12 cellular contexts compared by ENCODE assay signal in the genomic region with DNA sequence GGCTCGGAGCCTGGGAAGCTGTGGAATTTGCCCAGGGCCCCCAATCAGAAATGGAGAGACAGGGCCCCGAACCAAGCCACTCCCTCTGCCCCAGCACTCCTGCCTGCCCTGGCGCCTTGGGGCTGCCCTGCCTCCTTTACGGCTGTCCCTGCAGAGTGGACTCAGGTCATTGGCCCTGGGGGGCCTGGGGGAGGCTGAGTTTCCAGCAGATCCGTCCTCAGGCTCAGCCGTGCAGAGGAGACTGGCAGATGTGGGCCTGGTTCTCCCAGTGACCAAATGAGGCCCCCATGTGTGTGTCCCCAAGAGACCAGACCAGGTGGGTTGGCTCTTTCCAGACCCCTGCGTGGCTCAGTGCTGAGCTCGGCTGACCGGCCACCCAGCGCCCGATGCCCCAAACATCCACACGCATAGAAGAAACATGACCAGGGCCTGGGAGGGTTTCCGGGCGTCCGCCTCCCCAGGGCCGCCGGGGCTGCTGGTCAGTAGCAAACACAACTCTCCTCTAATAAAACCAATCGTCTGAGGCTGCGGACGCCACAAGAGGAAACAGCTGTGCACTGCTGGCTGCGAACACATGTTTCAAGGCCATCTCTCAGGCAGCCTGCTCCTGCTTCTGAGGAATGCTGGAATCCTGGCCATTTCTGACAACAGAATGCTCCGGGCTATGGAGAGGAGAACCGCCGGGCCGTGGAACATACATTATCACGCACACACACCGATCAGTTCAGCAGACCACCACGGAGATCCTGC. TPM values are rescaled to one million over a fixed set of nuclear protein-coding genes. Genes with fewer than 3 reads are reported as not detected.
DNase-seq lines count a peak whose midpoint lies in the region; ATAC-seq and TF ChIP-seq lines count a peak whose summit lies in the region.
"Had no signal": no experiment of that assay in that cellular context is flagged by ENCODE, and none has a peak within 500 bp of the region (broad histone marks: within the 10 kb centered on the region; RNA-seq: fewer than 3 reads in every experiment).

No MANE protein-coding gene starts in this region.

- no peaks in the 10 kb centered on the region for H3K79me2 ChIP-seq in trophoblast cell (ENCODE audit: control insufficient read depth, insufficient read depth, low read length, poor library complexity)

- no peak overlapping the region for H3K4ac ChIP-seq in trophoblast cell (ENCODE audit: low read depth, low read length)

- no peak for ATAC-seq in GM21825 (IDR thresholded peaks at IDR 0.05; ENCODE audit: unreplicated experiment)

- WGBS in trophoblast cell (ENCODE audit: extremely low coverage, insufficient coverage, insufficient read length), result no CpG with 5 or more reads among the region's 28 CpGs

- no peak overlapping the region for H2BK120ac ChIP-seq in trophoblast cell (ENCODE audit: insufficient read depth, low read length, poor library complexity)

- peaks cover 23 to 33% (median 25%) of the 10 kb centered on the region in 7 donors for H3K9me3 Mint-ChIP-seq in CD14-positive monocyte

- peak overlapping the region; percentile 16 for H4K8ac ChIP-seq in trophoblast cell (ENCODE audit: low read depth, low read length)

- H3K4me1 ChIP-seq in SJCRH30 (peaks cover 33% of the 10 kb centered on the region), trophoblast cell (ENCODE audit: control insufficient read depth in 1 of 2, insufficient read depth in 2 of 2, low read length in 2 of 2) (peaks cover 31 to 35% of the 10 kb centered on the region in 2 experiments)

- H3K27me3 ChIP-seq in SJCRH30, result no peaks in the 10 kb centered on the region
- no peaks in the 10 kb centered on the region for H3K27me3 ChIP-seq in trophoblast cell (ENCODE audit: insufficient read depth, low read length)

- peak overlapping the region; percentile 18 for H2BK5ac ChIP-seq in trophoblast cell (ENCODE audit: low read depth, low read length, poor library complexity)

- peak overlapping the region; percentile 87 for H3K27ac ChIP-seq in SJCRH30
- peak overlapping the region; percentile 11 for H3K27ac ChIP-seq in trophoblast cell (ENCODE audit: low read depth, low read length)
- H3K27ac ChIP-seq: SK-N-MC had no signal

- no peak overlapping the region for H4K12ac ChIP-seq in trophoblast cell (ENCODE audit: low read depth, low read length)

- H3K14ac ChIP-seq in trophoblast cell (ENCODE audit: low read length), result no peak overlapping the region

- peaks cover 18% of the 10 kb centered on the region for H3K4me1 Mint-ChIP-seq in CD14-positive monocyte

- H3K27me3 Mint-ChIP-seq in CD14-positive monocyte (ENCODE audit: low read depth in 3 of 3), result peaks cover 2 to 21% (median 10%) of the 10 kb centered on the region in 3 donors
- H3K27me3 Mint-ChIP-seq: activated CD4-positive, alpha-beta memory T cell treated with anti-CD3 and anti-CD28 coated beads, Interleukin-2, amount 10 ng/mL, durations not matched to agents 7 days and 5 days had no signal

- H3K23ac ChIP-seq in trophoblast cell (ENCODE audit: low read length), result no peak overlapping the region

- no peaks in the 10 kb centered on the region for H3K9me3 ChIP-seq in SJCRH30 (replicated peaks)
- H3K9me3 ChIP-seq in trophoblast cell (ENCODE audit: insufficient read depth, low read depth, low read length), result peaks cover 16% of the 10 kb centered on the region

- H3K4me2 ChIP-seq in trophoblast cell (ENCODE audit: low read length), result no peak overlapping the region

- intact Hi-C loops in CD14-positive monocyte (cut with micrococcal nuclease) (no loop called here), cardiac septum (cut with DNase I) (no loop called here)

- in situ Hi-C loops in GM13976 (cut with MboI; ENCODE audit: low sequenced_read_pairs, unreplicated experiment), result no loop called here

- no peak overlapping the region for H2AFZ ChIP-seq in trophoblast cell (ENCODE audit: insufficient read depth, low read length, poor library complexity)

- H3K36me3 ChIP-seq in SJCRH30 (no peaks in the 10 kb centered on the region), trophoblast cell (ENCODE audit: control insufficient read depth in 1 of 2, insufficient read depth in 2 of 2, low read length in 2 of 2) (no peaks in the 10 kb centered on the region)

- no peak overlapping the region for H3K9ac ChIP-seq in trophoblast cell (ENCODE audit: low read length)

- peaks cover 14% of the 10 kb centered on the region for H3K79me1 ChIP-seq in trophoblast cell (ENCODE audit: low read length)

- no peak for TF ChIP-seq CTCF in CD14-positive monocyte (IDR thresholded peaks at IDR 0.05)
- no peak for TF ChIP-seq CTCF in GM13976 (IDR thresholded peaks at IDR 0.05; ENCODE audit: borderline replicate concordance, control extremely low read depth, extremely low read depth, insufficient read depth, missing control alignments)

- peak overlapping the region; percentile 44 for H3K4me3 ChIP-seq in SJCRH30
- H3K4me3 ChIP-seq in trophoblast cell (ENCODE audit: low read depth, low read length), result no peak overlapping the region
- H3K4me3 ChIP-seq: SK-N-MC had no signal

- H2BK12ac ChIP-seq in trophoblast cell (ENCODE audit: low read length), result no peak overlapping the region

- DNase-seq in CD14-positive monocyte (ENCODE audit: low spot score), result peak; percentile 39
- DNase-seq in SJCRH30, result peak; percentile 82 to 86
- peak; percentile 74 for DNase-seq in cardiac septum (ENCODE audit: low spot score)
- peak; percentile 7 to 65 for DNase-seq in trophoblast cell
- DNase-seq in COR-L47 (lab: John Stamatoyannopoulos, UW), result no peak
- no peak for DNase-seq in NK-92 (lab: John Stamatoyannopoulos, UW; ENCODE audit: unreplicated experiment)
- no peak for DNase-seq in GM13976 (ENCODE audit: low spot score)
- DNase-seq: activated CD4-positive, alpha-beta memory T cell treated with anti-CD3 and anti-CD28 coated beads, Interleukin-2, amount 10 ng/mL, durations not matched to agents 7 days and 5 days; erythroblast; Karpas-422 had no signal

- no peak overlapping the region for H2AK5ac ChIP-seq in trophoblast cell (ENCODE audit: low read length)

- no peak overlapping the region for H3K4me3 Mint-ChIP-seq in CD14-positive monocyte
- H3K4me3 Mint-ChIP-seq: activated CD4-positive, alpha-beta memory T cell treated with anti-CD3 and anti-CD28 coated beads, Interleukin-2, amount 10 ng/mL, durations not matched to agents 7 days and 5 days had no signal

- H3K36me3 Mint-ChIP-seq in CD14-positive monocyte, result peaks cover 6 to 14% of the 10 kb centered on the region in 2 donors

- peak overlapping the region; percentile 33 for H4K91ac ChIP-seq in trophoblast cell (ENCODE audit: low read depth, low read length)

- no peak overlapping the region for H3K18ac ChIP-seq in trophoblast cell (ENCODE audit: low read length)

- H3K27ac Mint-ChIP-seq in CD14-positive monocyte, result peak overlapping the region in 1 of 7 donors; percentile 77
- H3K27ac Mint-ChIP-seq: activated CD4-positive, alpha-beta memory T cell treated with anti-CD3 and anti-CD28 coated beads, Interleukin-2, amount 10 ng/mL, durations not matched to agents 7 days and 5 days had no signal

RNA-seq across cellular contexts. Expression of a gene that starts 54.8 kb away (rescaled TPM):
- under 1 TPM in 1 of 2 donors, not detected in 1; 0.29 TPM for polyA plus RNA-seq in CD14-positive monocyte
- 26.9 and 31.6 TPM in 2 replicates for total RNA-seq in SJCRH30 (2014; rRNA removed; shearing (Covaris generic))
- 38.9 TPM for total RNA-seq in cardiac septum
- polyA plus RNA-seq in trophoblast cell (2013), result 9.7 and 10.6 TPM in 2 replicates

Comparison
In these comparisons a context has a peak if more than half of its experiments do, and no peak if none do; other contexts are left out.
1. DNase-seq: peak in CD14-positive monocyte (single experiment), SJCRH30 (2 of 2), cardiac septum (single experiment) and trophoblast cell (2 of 2); none in COR-L47 (single experiment), NK-92 (single experiment) and GM13976 (single experiment).